ENCODE assay signal across 21 cellular contexts in the genomic region with DNA sequence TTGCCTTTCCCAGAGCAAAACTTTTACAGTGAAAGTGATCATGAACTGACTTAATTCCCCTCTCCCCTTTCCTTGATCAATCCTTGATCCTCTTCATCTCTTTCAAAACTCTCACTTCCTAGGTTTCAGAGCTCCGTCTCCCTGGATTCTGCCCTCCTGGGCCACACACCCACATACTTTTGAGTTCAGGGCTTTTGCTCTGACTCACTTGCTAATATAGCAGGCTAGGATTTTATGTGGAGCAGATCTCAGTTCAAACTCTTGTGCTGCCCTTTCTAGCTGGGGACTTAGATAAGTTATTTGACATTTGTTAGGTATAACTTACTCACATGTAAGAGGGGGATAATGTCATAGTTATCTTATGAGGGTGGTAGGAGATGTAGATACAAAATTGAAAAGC.
DNase-seq lines count a peak whose midpoint lies in the region; ATAC-seq, FAIRE-seq and TF ChIP-seq lines count a peak whose summit lies in the region.
"Had no signal": no experiment of that assay in that cellular context is flagged by ENCODE, and none has a peak within 500 bp of the region (broad histone marks: within the 10 kb centered on the region; RNA-seq: fewer than 3 reads in every experiment).

No MANE protein-coding gene starts in this region.

- dilution Hi-C loops in IMR-90 (cut with HindIII; ENCODE audit: low sequenced_read_pairs, unreplicated experiment): no loop called here

- no peak overlapping the region for H2AK9ac ChIP-seq in IMR-90 (replicated peaks; ENCODE audit: low read depth, low read length, poor library complexity)

- no peaks in the 10 kb centered on the region for H3K9me3 ChIP-seq in IMR-90 (ENCODE audit: control insufficient read depth, insufficient read depth, low read length)
- no peaks in the 10 kb centered on the region for H3K9me3 ChIP-seq in MG63
- H3K9me3 ChIP-seq: BE2C, Peyer's patch had no signal

- H3K36me3 ChIP-seq in IMR-90 (ENCODE audit: control insufficient read depth, insufficient read depth, low read length) (no peaks in the 10 kb centered on the region), bronchial epithelial cell (ENCODE audit: control insufficient read depth, insufficient read depth, low read length) (no peaks in the 10 kb centered on the region), mesendoderm (ENCODE audit: control insufficient read depth, insufficient read depth, low read length) (no peaks in the 10 kb centered on the region), MG63 (no peaks in the 10 kb centered on the region)
- H3K36me3 ChIP-seq: BE2C, Peyer's patch had no signal

- TF ChIP-seq RAD21 in IMR-90 (IDR thresholded peaks at IDR 0.05; ENCODE audit: low read length): no peak

- no peak overlapping the region for H3K4ac ChIP-seq in IMR-90 (ENCODE audit: low read depth, low read length)
- no peak overlapping the region for H3K4ac ChIP-seq in mesendoderm (ENCODE audit: low read depth, low read length)

- CTCF ChIA-PET in IMR-90 (lab: Yijun Ruan, JAX): no interaction called here

- H3K4me2 ChIP-seq in IMR-90 (ENCODE audit: low read depth, low read length): no peak overlapping the region
- H3K4me2 ChIP-seq in mesendoderm (ENCODE audit: low read length): no peak overlapping the region

- WGBS in IMR-90 (ENCODE audit: extremely low coverage in 2 of 2, insufficient read length in 1 of 2), 2 experiments: no CpG with 5 or more reads among the region's 1 CpG
- no CpG with 5 or more reads among the region's 1 CpG for WGBS in mesendoderm (ENCODE audit: extremely low coverage, insufficient coverage, low lambda C conversion rate)

- no peak overlapping the region for H4K5ac ChIP-seq in IMR-90 (ENCODE audit: low read depth, low read length)
- H4K5ac ChIP-seq in mesendoderm (ENCODE audit: low read length): no peak overlapping the region

- H3K9ac ChIP-seq in IMR-90 (ENCODE audit: low read depth, low read length) (no peak overlapping the region), mesendoderm (ENCODE audit: low read length) (no peak overlapping the region)

- H2AK5ac ChIP-seq in IMR-90 (ENCODE audit: low read depth, low read length): no peak overlapping the region
- no peak overlapping the region for H2AK5ac ChIP-seq in mesendoderm (ENCODE audit: low read length)

- no peak overlapping the region for H3K27ac ChIP-seq in IMR-90 (ENCODE audit: insufficient read depth, low read length)
- no peak overlapping the region for H3K27ac ChIP-seq in mesendoderm (ENCODE audit: low read depth, low read length)
- H3K27ac ChIP-seq: Peyer's patch had no signal

- no peak for FAIRE-seq in bronchial epithelial cell (lab: Jason Lieb, UNC)
- FAIRE-seq: GM12891 had no signal

- no peak for TF ChIP-seq CTCF in AG10803 (conservative IDR thresholded peaks at IDR 0.05; ENCODE audit: low read length)
- TF ChIP-seq CTCF in IMR-90 (conservative IDR thresholded peaks at IDR 0.05; ENCODE audit: low read depth, low read length): no peak
- no peak for TF ChIP-seq CTCF in bronchial epithelial cell (IDR thresholded peaks at IDR 0.05; ENCODE audit: insufficient read depth, low read length, severe bottlenecking)

- no peaks in the 10 kb centered on the region for H3K27me3 ChIP-seq in IMR-90 (ENCODE audit: control insufficient read depth, insufficient read depth, low read length)
- no peaks in the 10 kb centered on the region for H3K27me3 ChIP-seq in bronchial epithelial cell (ENCODE audit: control insufficient read depth, insufficient read depth, low read length)
- no peaks in the 10 kb centered on the region for H3K27me3 ChIP-seq in mesendoderm (ENCODE audit: insufficient read depth, low read length, poor library complexity)
- no peaks in the 10 kb centered on the region for H3K27me3 ChIP-seq in MG63
- H3K27me3 ChIP-seq: BE2C, Peyer's patch had no signal

- no peaks in the 10 kb centered on the region; the same call in 1 of the 2 replicates for H3K4me1 ChIP-seq in IMR-90 (ENCODE audit: control insufficient read depth, insufficient read depth, low read length)
- H3K4me1 ChIP-seq in mesendoderm (ENCODE audit: control insufficient read depth, low read depth, low read length): no peaks in the 10 kb centered on the region
- H3K4me1 ChIP-seq: BE2C had no signal

- intact Hi-C loops in IMR-90 (cut with micrococcal nuclease) (no loop called here), left colon (cut with DNase I, micrococcal nuclease) (no loop called here)

- H3K14ac ChIP-seq in IMR-90 (replicated peaks; ENCODE audit: low read depth, low read length): no peak overlapping the region; the same call in 1 of the 2 replicates

- H3K79me1 ChIP-seq in IMR-90 (ENCODE audit: low read depth in 1 of 2, low read length in 2 of 2): no peaks in the 10 kb centered on the region
- H3K79me1 ChIP-seq in mesendoderm (ENCODE audit: low read length): no peaks in the 10 kb centered on the region

- no peak overlapping the region for H2AFZ ChIP-seq in IMR-90 (replicated peaks; ENCODE audit: low read length, poor library complexity)

- BruUV-seq in IMR-90 (replicated peaks; lab: Mats Ljungman, UMichigan): no TSS peak

- H4K8ac ChIP-seq in IMR-90 (ENCODE audit: low read depth in 2 of 2, low read length in 2 of 2) (no peak overlapping the region), mesendoderm (ENCODE audit: low read depth, low read length) (no peak overlapping the region)

- in situ Hi-C loops in IMR-90 (cut with MboI; ENCODE audit: low sequenced_read_pairs): no loop called here

- POLR2A ChIA-PET in IMR-90 (lab: Charles Lee; ENCODE audit: unreplicated experiment): no interaction called here

- no peak overlapping the region for H3K4me3 ChIP-seq in AG10803 (ENCODE audit: low read length)
- H3K4me3 ChIP-seq in IMR-90 (ENCODE audit: insufficient read depth, low read depth, low read length): no peak overlapping the region
- H3K4me3 ChIP-seq in bronchial epithelial cell (ENCODE audit: low read depth, low read length): no peak overlapping the region
- H3K4me3 ChIP-seq in mesendoderm (ENCODE audit: low read length): no peak overlapping the region
- no peak overlapping the region for H3K4me3 ChIP-seq in MG63
- H3K4me3 ChIP-seq: Peyer's patch had no signal

- H3K18ac ChIP-seq in IMR-90 (ENCODE audit: low read depth, low read length) (no peak overlapping the region), mesendoderm (ENCODE audit: low read length) (peak overlapping the region; percentile 68)

- H4K91ac ChIP-seq in IMR-90 (ENCODE audit: insufficient read depth, low read depth, low read length): no peak overlapping the region

- H3K79me2 ChIP-seq in mesendoderm (ENCODE audit: control insufficient read depth, insufficient read depth, low read length): no peaks in the 10 kb centered on the region

- ATAC-seq in IMR-90 (ENCODE audit: low read depth) (peak; percentile 44; the same call in 1 of the 2 replicates), left colon (no peak)

- H2BK5ac ChIP-seq in IMR-90 (ENCODE audit: low read depth, low read length, poor library complexity, severe bottlenecking) (no peak overlapping the region), mesendoderm (ENCODE audit: low read length) (no peak overlapping the region)

- no peaks in the 10 kb centered on the region for H4K20me1 ChIP-seq in IMR-90 (ENCODE audit: insufficient read depth, low read length)

- H3K9me1 ChIP-seq in IMR-90 (ENCODE audit: insufficient read depth, low read length): no peaks in the 10 kb centered on the region

- no peak overlapping the region for H3K23ac ChIP-seq in IMR-90 (ENCODE audit: low read depth, low read length)
- no peak overlapping the region for H3K23ac ChIP-seq in mesendoderm (ENCODE audit: low read length)

- H2BK120ac ChIP-seq in IMR-90 (ENCODE audit: low read depth, low read length) (no peak overlapping the region), mesendoderm (ENCODE audit: low read depth, low read length) (no peak overlapping the region)

- H2BK20ac ChIP-seq in IMR-90 (ENCODE audit: low read depth, low read length): no peak overlapping the region

- H3K56ac ChIP-seq in IMR-90 (ENCODE audit: extremely low read depth, insufficient read depth, low read length) (no peak overlapping the region), mesendoderm (ENCODE audit: low read length) (no peak overlapping the region)

- TF ChIP-seq POLR2A in IMR-90 (IDR thresholded peaks at IDR 0.05; ENCODE audit: low read depth, low read length): no peak

- H2BK15ac ChIP-seq in IMR-90 (ENCODE audit: low read depth, low read length) (no peak overlapping the region), mesendoderm (replicated peaks; ENCODE audit: low read depth) (peak overlapping the region; percentile 45)

- DNase-seq in AG10803 (ENCODE audit: low read depth) (peak; percentile 3), IMR-90 (peak; percentile 13), bronchial epithelial cell (ENCODE audit: low read depth) (peak; percentile 37), mesendoderm (no peak), medulla oblongata (ENCODE audit: extremely low spot score) (no peak), MG63 (no peak), NCI-H526 treated with DMSO at 0.1 percent for 48 hours (lab: John Stamatoyannopoulos, UW) (no peak), left colon (no peak)
- DNase-seq: 8988T; BE2C; Caco-2; CD4-positive, CD25-positive, alpha-beta regulatory T cell; KBM-7; NCI-H1417 treated with DMSO at 0.1 percent for 48 hours; NCI-H2029 treated with DMSO at 0.1 percent for 48 hours; NCI-H2171 treated with DMSO at 0.1 percent for 48 hours; NCI-H748 treated with DMSO at 0.1 percent for 48 hours; NK-92 treated with Interleukin-12 subunit alpha and Interleukin-12 subunit beta, amount 100 ng/mL, for 24 hours; Peyer's patch; Right ventricle myocardium superior had no signal

TF ChIP-seq in IMR-90, 13 proteins besides CTCF, POLR2A, EP300 and RAD21 (continues in another document):
- TF ChIP-seq MXI1 (IDR thresholded peaks at IDR 0.05; ENCODE audit: borderline replicate concordance, low read depth, low read length) (no peak), CHD1 (IDR thresholded peaks at IDR 0.05; ENCODE audit: low read depth, low read length) (no peak), NFE2L2 (IDR thresholded peaks at IDR 0.05; ENCODE audit: low read depth, low read length) (no peak), FOS (IDR thresholded peaks at IDR 0.05; ENCODE audit: low read depth, low read length) (no peak)
- TF ChIP-seq, protein P1, sequence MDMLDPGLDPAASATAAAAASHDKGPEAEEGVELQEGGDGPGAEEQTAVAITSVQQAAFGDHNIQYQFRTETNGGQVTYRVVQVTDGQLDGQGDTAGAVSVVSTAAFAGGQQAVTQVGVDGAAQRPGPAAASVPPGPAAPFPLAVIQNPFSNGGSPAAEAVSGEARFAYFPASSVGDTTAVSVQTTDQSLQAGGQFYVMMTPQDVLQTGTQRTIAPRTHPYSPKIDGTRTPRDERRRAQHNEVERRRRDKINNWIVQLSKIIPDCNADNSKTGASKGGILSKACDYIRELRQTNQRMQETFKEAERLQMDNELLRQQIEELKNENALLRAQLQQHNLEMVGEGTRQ (IDR thresholded peaks at IDR 0.05; ENCODE audit: low read depth, low read length): no peak

Comparison
In these comparisons a context has a peak if more than half of its experiments do, and no peak if none do; other contexts are left out.
1. DNase-seq: peak in AG10803 (single experiment), IMR-90 (single experiment) and bronchial epithelial cell (single experiment); none in mesendoderm (single experiment), medulla oblongata (single experiment), MG63 (single experiment), NCI-H526 treated with DMSO at 0.1 percent for 48 hours (single experiment) and left colon (0 of 2).